ENCODE assay signal across 1 cellular context in genomic region chr9:69324549-69325401, GRCh38.
TF ChIP-seq lines count a peak whose summit lies in the region.

TSS of gene ENTREP1 (plus strand) at chr9:69325215. CDS start at chr9:69325310, 95 bp downstream.

TF ChIP-seq in H1, 55 proteins besides CTCF, POLR2A, EP300 and RAD21:
- TF ChIP-seq BCL11A (IDR thresholded peaks at IDR 0.05; ENCODE audit: low read depth in 2 of 2, low read length in 2 of 2) = no peak
- no peak for TF ChIP-seq KDM5A (IDR thresholded peaks at IDR 0.05; ENCODE audit: low read length)
- no peak for TF ChIP-seq CTBP2 (IDR thresholded peaks at IDR 0.05; ENCODE audit: borderline replicate concordance, insufficient read depth, insufficient read length, low read length)
- no peak for TF ChIP-seq SRF (IDR thresholded peaks at IDR 0.05; ENCODE audit: low read depth, low read length)
- no peak for TF ChIP-seq NRF1 (IDR thresholded peaks at IDR 0.05; ENCODE audit: low read depth, low read length)
- TF ChIP-seq SAP30 (IDR thresholded peaks at IDR 0.05; ENCODE audit: insufficient read depth, insufficient replicate concordance, low read length) = no peak
- TF ChIP-seq RFX5 (IDR thresholded peaks at IDR 0.05; ENCODE audit: borderline replicate concordance, low read depth, low read length) = no peak
- no peak for TF ChIP-seq SP1 (IDR thresholded peaks at IDR 0.05; ENCODE audit: low read depth, low read length)
- no peak for TF ChIP-seq TCF12 (IDR thresholded peaks at IDR 0.05; ENCODE audit: low read depth, low read length)
- TF ChIP-seq JUN (IDR thresholded peaks at IDR 0.05; ENCODE audit: low read depth, low read length) = no peak
- 0 out of 2 replicates have a peak, but pooled peaks have one; percentile 53 for TF ChIP-seq KDM1A (IDR thresholded peaks at IDR 0.05; ENCODE audit: borderline replicate concordance, low read length)
- no peak for TF ChIP-seq HDAC2 (IDR thresholded peaks at IDR 0.05; ENCODE audit: borderline replicate concordance in 1 of 2, low read depth in 2 of 2, low read length in 2 of 2)
- no peak for TF ChIP-seq HDAC6 (IDR thresholded peaks at IDR 0.05; ENCODE audit: low read depth, low read length)
- TF ChIP-seq POU5F1 (IDR thresholded peaks at IDR 0.05; ENCODE audit: low read depth, low read length) = no peak
- no peak for TF ChIP-seq RXRA (IDR thresholded peaks at IDR 0.05; ENCODE audit: insufficient read depth, low read depth, low read length)
- peak; percentile 51 for TF ChIP-seq TAF7 (optimal IDR thresholded peaks at IDR 0.05; ENCODE audit: borderline replicate concordance, low read depth, low read length)
- TF ChIP-seq KDM4A (IDR thresholded peaks at IDR 0.05; ENCODE audit: low read depth, low read length, severe bottlenecking) = peak; percentile 90
- TF ChIP-seq TBP (IDR thresholded peaks at IDR 0.05; ENCODE audit: low read depth, low read length) = peak; percentile 69; the same call in 1 of the 2 replicates
- TF ChIP-seq MAX (IDR thresholded peaks at IDR 0.05) = peak; percentile 89
- no peak for TF ChIP-seq FOSL1 (IDR thresholded peaks at IDR 0.05; ENCODE audit: insufficient read depth, low read depth, low read length)
- no peak for TF ChIP-seq BRCA1 (IDR thresholded peaks at IDR 0.05; ENCODE audit: low read depth, low read length)
- peak; percentile 54 to 64; a peak in 2 of 4 replicates for TF ChIP-seq SIN3A (conservative IDR thresholded peaks at IDR 0.05 in 1 of 2, IDR thresholded peaks at IDR 0.05 in 1 of 2; ENCODE audit: low read depth in 1 of 2, low read length in 2 of 2)
- no peak for TF ChIP-seq CEBPB (IDR thresholded peaks at IDR 0.05; ENCODE audit: low read depth, low read length)
- TF ChIP-seq SP2 (IDR thresholded peaks at IDR 0.05; ENCODE audit: low read length) = no peak
- no peak for TF ChIP-seq ATF3 (IDR thresholded peaks at IDR 0.05; ENCODE audit: insufficient read depth, low read depth, low read length)
- no peak for TF ChIP-seq SP4 (IDR thresholded peaks at IDR 0.05; ENCODE audit: low read length)
- TF ChIP-seq RBBP5 (IDR thresholded peaks at IDR 0.05; ENCODE audit: borderline replicate concordance, low read depth, low read length) = peak; percentile 90
- TF ChIP-seq CHD1 (IDR thresholded peaks at IDR 0.05; ENCODE audit: low read depth, low read length) = no peak
- TF ChIP-seq EGR1 (IDR thresholded peaks at IDR 0.05; ENCODE audit: borderline replicate concordance, low read depth, low read length) = no peak
- peak; percentile 69 for TF ChIP-seq POLR2AphosphoS5 (IDR thresholded peaks at IDR 0.05; ENCODE audit: low read depth, low read length)
- TF ChIP-seq PHF8 (conservative IDR thresholded peaks at IDR 0.05; ENCODE audit: low read depth, low read length) = peak; percentile 52; the same call in 1 of the 2 replicates
- no peak for TF ChIP-seq SIRT6 (IDR thresholded peaks at IDR 0.05; ENCODE audit: low read length)
- peak; percentile 56 for TF ChIP-seq CREB1 (IDR thresholded peaks at IDR 0.05)
- TF ChIP-seq USF2 (IDR thresholded peaks at IDR 0.05; ENCODE audit: low read length) = no peak
- TF ChIP-seq ASH2L (IDR thresholded peaks at IDR 0.05; ENCODE audit: low read length) = peak; percentile 89
- no peak for TF ChIP-seq SIX5 (IDR thresholded peaks at IDR 0.05; ENCODE audit: low read depth, low read length)
- TF ChIP-seq GTF2F1 (IDR thresholded peaks at IDR 0.05; ENCODE audit: borderline replicate concordance, low read depth, low read length) = no peak
- no peak for TF ChIP-seq CBX8 (IDR thresholded peaks at IDR 0.05; ENCODE audit: borderline replicate concordance, low read depth, low read length)
- TF ChIP-seq CHD7 (IDR thresholded peaks at IDR 0.05; ENCODE audit: insufficient replicate concordance, low read length) = no peak
- TF ChIP-seq BACH1 (IDR thresholded peaks at IDR 0.05; ENCODE audit: low read length) = no peak
- TF ChIP-seq MAFK (IDR thresholded peaks at IDR 0.05; ENCODE audit: low read depth, low read length) = no peak
- TF ChIP-seq TEAD4 (IDR thresholded peaks at IDR 0.05; ENCODE audit: low read depth, low read length) = no peak; the same call in 1 of the 2 replicates
- no peak for TF ChIP-seq ZNF274 (IDR thresholded peaks at IDR 0.05; ENCODE audit: borderline replicate concordance, extremely low read depth, low read length)
- TF ChIP-seq E2F6 (IDR thresholded peaks at IDR 0.05) = peak; percentile 96
- TF ChIP-seq CBX5 (IDR thresholded peaks at IDR 0.05; ENCODE audit: low read depth, low read length) = no peak
- peak; percentile 43 for TF ChIP-seq EZH2 (IDR thresholded peaks at IDR 0.05; ENCODE audit: low read depth, low read length, severe bottlenecking)
- TF ChIP-seq NANOG (IDR thresholded peaks at IDR 0.05; ENCODE audit: insufficient read depth, low read depth, low read length, poor library complexity, severe bottlenecking) = no peak
- no peak for TF ChIP-seq RNF2 (IDR thresholded peaks at IDR 0.05; ENCODE audit: borderline replicate concordance, low read depth, low read length, missing control alignments, poor library complexity, severe bottlenecking)
- TF ChIP-seq ATF2 (IDR thresholded peaks at IDR 0.05; ENCODE audit: low read length) = no peak
- 0 out of 2 replicates have a peak, but pooled peaks have one; percentile 16 for TF ChIP-seq JUND (IDR thresholded peaks at IDR 0.05; ENCODE audit: low read length)
- TF ChIP-seq YY1 (IDR thresholded peaks at IDR 0.05; ENCODE audit: low read depth, low read length) = no peak
- TF ChIP-seq SUZ12 (IDR thresholded peaks at IDR 0.05; ENCODE audit: low read length) = no peak
- peak; percentile 34; the same call in 1 of the 2 replicates for TF ChIP-seq TAF1 (IDR thresholded peaks at IDR 0.05; ENCODE audit: low read depth, low read length)
- 0 out of 2 replicates have a peak, but pooled peaks have one; percentile 29 for TF ChIP-seq CHD2 (IDR thresholded peaks at IDR 0.05; ENCODE audit: low read length)
- no peak for TF ChIP-seq GABPA (IDR thresholded peaks at IDR 0.05; ENCODE audit: borderline replicate concordance, insufficient read depth, low read length)
